ENCODE assay signal across 34 cellular contexts in genomic region chr13:47803131-47803530, GRCh38.
"Had no signal": no experiment of that assay in that cellular context is flagged by ENCODE, and none has a peak within 500 bp of the region (broad histone marks: within the 10 kb centered on the region; RNA-seq: fewer than 3 reads in every experiment).

No MANE protein-coding gene starts in this region.

- H3K27ac ChIP-seq: body of pancreas, brain microvascular endothelial cell, breast epithelium, VCaP had no signal

- H3K9me3 Mint-ChIP-seq: activated B cell treated with CpG ODN at 0.5 μM for 24 hours; activated CD4-positive, alpha-beta memory T cell treated with anti-CD3 and anti-CD28 coated beads, Interleukin-2, amount 10 ng/mL, durations not matched to agents 7 days and 5 days; activated CD4-positive, alpha-beta T cell treated with anti-CD3 and anti-CD28 coated beads, Interleukin-2, amount 10 ng/mL, durations not matched to agents 7 days and 5 days; activated naive CD4-positive, alpha-beta T cell treated with anti-CD3 and anti-CD28 coated beads, Interleukin-2, amount 50 U/mL, for 24 hours; activated naive CD8-positive, alpha-beta T cell treated with anti-CD3 and anti-CD28 coated beads, Interleukin-2, amount 50 U/mL, for 24 hours; activated T-cell treated with anti-CD3 and anti-CD28 coated beads, Interleukin-2, amount 50 U/mL, for 24 hours; activated T-helper 2 cell treated with anti-CD3 and anti-CD28 coated beads, Interferon-gamma antibody, Interleukin-2, Interleukin-4, amounts not matched to agents 10 μg/mL and 5 μg/mL and 100 μg/mL, durations not matched to agents 14 hours and 24 hours and 36 hours; T-helper 2 cell treated with Interferon-gamma antibody and Interleukin-4, amounts not matched to agents 5 μg/mL and 100 μg/mL, for 36 hours had no signal

- H3K27ac Mint-ChIP-seq: activated B cell treated with CpG ODN at 0.5 μM for 24 hours; activated CD4-positive, alpha-beta memory T cell treated with anti-CD3 and anti-CD28 coated beads, Interleukin-2, amount 10 ng/mL, durations not matched to agents 7 days and 5 days; activated CD4-positive, alpha-beta T cell treated with anti-CD3 and anti-CD28 coated beads, Interleukin-2, amount 10 ng/mL, durations not matched to agents 7 days and 5 days; activated CD8-positive, alpha-beta memory T cell treated with anti-CD3 and anti-CD28 coated beads, Interleukin-2, amount 10 ng/mL, durations not matched to agents 7 days and 5 days; activated CD8-positive, alpha-beta T cell treated with anti-CD3 and anti-CD28 coated beads, Interleukin-2, amount 10 ng/mL, durations not matched to agents 7 days and 5 days; activated naive CD4-positive, alpha-beta T cell treated with anti-CD3 and anti-CD28 coated beads, Interleukin-2, amount 10 ng/mL, durations not matched to agents 7 days and 5 days; activated naive CD4-positive, alpha-beta T cell treated with anti-CD3 and anti-CD28 coated beads, Interleukin-2, amount 50 U/mL, for 24 hours; activated naive CD8-positive, alpha-beta T cell; activated naive CD8-positive, alpha-beta T cell treated with anti-CD3 and anti-CD28 coated beads, Interleukin-2, amount 10 ng/mL, durations not matched to agents 7 days and 5 days; activated naive CD8-positive, alpha-beta T cell treated with anti-CD3 and anti-CD28 coated beads, Interleukin-2, amount 50 U/mL, for 24 hours; activated T-cell treated with anti-CD3 and anti-CD28 coated beads, Interleukin-2, amount 50 U/mL, for 24 hours; activated T-helper 2 cell treated with anti-CD3 and anti-CD28 coated beads, Interferon-gamma antibody, Interleukin-2, Interleukin-4, amounts not matched to agents 10 μg/mL and 5 μg/mL and 100 μg/mL, durations not matched to agents 14 hours and 24 hours and 36 hours; T-helper 1 cell treated with Interleukin-12 subunit alpha and Interleukin-12 subunit beta and Interleukin-4 antibody, amounts not matched to agents 30 μg/mL and 1 μg/mL, for 36 hours; T-helper 2 cell treated with Interferon-gamma antibody and Interleukin-4, amounts not matched to agents 5 μg/mL and 100 μg/mL, for 36 hours had no signal

- H3K9me3 ChIP-seq: body of pancreas had no signal

- H3K4me1 Mint-ChIP-seq: activated B cell treated with CpG ODN at 0.5 μM for 24 hours; activated CD4-positive, alpha-beta memory T cell treated with anti-CD3 and anti-CD28 coated beads, Interleukin-2, amount 10 ng/mL, durations not matched to agents 7 days and 5 days; activated CD4-positive, alpha-beta T cell treated with anti-CD3 and anti-CD28 coated beads, Interleukin-2, amount 10 ng/mL, durations not matched to agents 7 days and 5 days; activated CD8-positive, alpha-beta memory T cell treated with anti-CD3 and anti-CD28 coated beads, Interleukin-2, amount 10 ng/mL, durations not matched to agents 7 days and 5 days; activated naive CD4-positive, alpha-beta T cell treated with anti-CD3 and anti-CD28 coated beads, Interleukin-2, amount 10 ng/mL, durations not matched to agents 7 days and 5 days; activated naive CD4-positive, alpha-beta T cell treated with anti-CD3 and anti-CD28 coated beads, Interleukin-2, amount 50 U/mL, for 24 hours; activated naive CD8-positive, alpha-beta T cell treated with anti-CD3 and anti-CD28 coated beads, Interleukin-2, amount 50 U/mL, for 24 hours had no signal

- H3K4me3 Mint-ChIP-seq: activated B cell treated with CpG ODN at 0.5 μM for 24 hours; activated CD4-positive, alpha-beta memory T cell treated with anti-CD3 and anti-CD28 coated beads, Interleukin-2, amount 10 ng/mL, durations not matched to agents 7 days and 5 days; activated CD4-positive, alpha-beta T cell treated with anti-CD3 and anti-CD28 coated beads, Interleukin-2, amount 10 ng/mL, durations not matched to agents 7 days and 5 days; activated CD8-positive, alpha-beta memory T cell treated with anti-CD3 and anti-CD28 coated beads, Interleukin-2, amount 10 ng/mL, durations not matched to agents 7 days and 5 days; activated CD8-positive, alpha-beta T cell treated with anti-CD3 and anti-CD28 coated beads, Interleukin-2, amount 10 ng/mL, durations not matched to agents 7 days and 5 days; activated naive CD4-positive, alpha-beta T cell treated with anti-CD3 and anti-CD28 coated beads, Interleukin-2, amount 10 ng/mL, durations not matched to agents 7 days and 5 days; activated naive CD4-positive, alpha-beta T cell treated with anti-CD3 and anti-CD28 coated beads, Interleukin-2, amount 50 U/mL, for 24 hours; activated naive CD8-positive, alpha-beta T cell; activated naive CD8-positive, alpha-beta T cell treated with anti-CD3 and anti-CD28 coated beads, Interleukin-2, amount 10 ng/mL, durations not matched to agents 7 days and 5 days; activated naive CD8-positive, alpha-beta T cell treated with anti-CD3 and anti-CD28 coated beads, Interleukin-2, amount 50 U/mL, for 24 hours; activated T-cell treated with anti-CD3 and anti-CD28 coated beads, Interleukin-2, amount 50 U/mL, for 24 hours; T-helper 1 cell treated with Interleukin-12 subunit alpha and Interleukin-12 subunit beta and Interleukin-4 antibody, amounts not matched to agents 30 μg/mL and 1 μg/mL, for 36 hours; T-helper 2 cell treated with Interferon-gamma antibody and Interleukin-4, amounts not matched to agents 5 μg/mL and 100 μg/mL, for 36 hours had no signal

- H3K36me3 Mint-ChIP-seq: activated CD8-positive, alpha-beta memory T cell treated with anti-CD3 and anti-CD28 coated beads, Interleukin-2, amount 10 ng/mL, durations not matched to agents 7 days and 5 days; activated naive CD4-positive, alpha-beta T cell treated with anti-CD3 and anti-CD28 coated beads, Interleukin-2, amount 10 ng/mL, durations not matched to agents 7 days and 5 days; activated naive CD4-positive, alpha-beta T cell treated with anti-CD3 and anti-CD28 coated beads, Interleukin-2, amount 50 U/mL, for 24 hours; activated naive CD8-positive, alpha-beta T cell treated with anti-CD3 and anti-CD28 coated beads, Interleukin-2, amount 10 ng/mL, durations not matched to agents 7 days and 5 days had no signal

- H3K27me3 Mint-ChIP-seq: activated B cell treated with CpG ODN at 0.5 μM for 24 hours; activated CD4-positive, alpha-beta memory T cell treated with anti-CD3 and anti-CD28 coated beads, Interleukin-2, amount 10 ng/mL, durations not matched to agents 7 days and 5 days; activated naive CD4-positive, alpha-beta T cell treated with anti-CD3 and anti-CD28 coated beads, Interleukin-2, amount 50 U/mL, for 24 hours; activated naive CD8-positive, alpha-beta T cell; activated naive CD8-positive, alpha-beta T cell treated with anti-CD3 and anti-CD28 coated beads, Interleukin-2, amount 50 U/mL, for 24 hours; activated T-cell treated with anti-CD3 and anti-CD28 coated beads, Interleukin-2, amount 50 U/mL, for 24 hours had no signal

- DNase-seq: activated B cell treated with CpG ODN at 0.5 μM for 24 hours; activated CD4-positive, alpha-beta memory T cell treated with anti-CD3 and anti-CD28 coated beads, Interleukin-2, amount 10 ng/mL, durations not matched to agents 7 days and 5 days; activated CD4-positive, alpha-beta T cell treated with anti-CD3 and anti-CD28 coated beads for 48 hours; activated CD4-positive, alpha-beta T cell treated with anti-CD3 and anti-CD28 coated beads, Interleukin-2, amount 10 ng/mL, durations not matched to agents 7 days and 5 days; activated CD4-positive, alpha-beta T cell treated with anti-CD3 and anti-CD28 coated beads, Interleukin-2, amount 50 U/mL, for 48 hours; activated CD4-positive, CD25-positive, alpha-beta regulatory T cell treated with anti-CD3 and anti-CD28 coated beads, Interleukin-2, amount 50 U/mL, for 72 hours; activated CD8-positive, alpha-beta memory T cell treated with anti-CD3 and anti-CD28 coated beads for 24 hours; activated CD8-positive, alpha-beta memory T cell treated with anti-CD3 and anti-CD28 coated beads, Interleukin-2, amount 10 ng/mL, durations not matched to agents 7 days and 5 days; activated CD8-positive, alpha-beta memory T cell treated with anti-CD3 and anti-CD28 coated beads, Interleukin-2, amount 50 U/mL, for 48 hours; activated CD8-positive, alpha-beta T cell treated with anti-CD3 and anti-CD28 coated beads, Interleukin-2, amount 10 ng/mL, durations not matched to agents 7 days and 5 days; activated effector memory CD4-positive, alpha-beta T cell treated with Interleukin-2 at 50 U/mL for 16 hours; activated gamma-delta T cell; activated naive CD4-positive, alpha-beta T cell treated with anti-CD3 and anti-CD28 coated beads, Interleukin-2, amount 10 ng/mL, durations not matched to agents 7 days and 5 days; activated naive CD4-positive, alpha-beta T cell treated with Interleukin-2 at 50 U/mL for 16 hours; activated naive CD8-positive, alpha-beta T cell treated with anti-CD3 and anti-CD28 coated beads, Interleukin-2, amount 10 ng/mL, durations not matched to agents 7 days and 5 days; activated naive CD8-positive, alpha-beta T cell treated with anti-CD3 and anti-CD28 coated beads, Interleukin-2, amount 50 U/mL, for 24 hours; activated T-cell treated with anti-CD3 and anti-CD28 coated beads, Interleukin-2, amount 50 U/mL, for 24 hours; activated T-cell treated with anti-CD3 and anti-CD28 coated beads, Interleukin-2, amount 50 U/mL, for 48 hours; amniotic stem cell; aorta; body of pancreas; brain microvascular endothelial cell; central memory CD4-positive, alpha-beta T cell; SW 1271; T-helper 1 cell; T-helper 2 cell; T-helper 9 cell had no signal

- H3K27me3 ChIP-seq: body of pancreas, brain microvascular endothelial cell, breast epithelium had no signal

- ATAC-seq: activated CD8-positive, alpha-beta memory T cell treated with anti-CD3 and anti-CD28 coated beads, Interleukin-2, amount 10 ng/mL, durations not matched to agents 7 days and 5 days; activated CD8-positive, alpha-beta T cell treated with anti-CD3 and anti-CD28 coated beads, Interleukin-2, amount 10 ng/mL, durations not matched to agents 7 days and 5 days; activated naive CD8-positive, alpha-beta T cell treated with anti-CD3 and anti-CD28 coated beads, Interleukin-2, amount 50 U/mL, for 24 hours; body of pancreas had no signal

- H3K4me3 ChIP-seq: body of pancreas, breast epithelium had no signal

- H3K36me3 ChIP-seq: brain microvascular endothelial cell, breast epithelium had no signal

- H3K4me1 ChIP-seq: body of pancreas, breast epithelium had no signal
